8 cellular contexts compared by ENCODE assay signal in genomic region chr17:16013943-16014407, GRCh38. TPM values are rescaled to one million over a fixed set of nuclear protein-coding genes. Genes with fewer than 3 reads are reported as not detected.
DNase-seq lines count a peak whose midpoint lies in the region; ATAC-seq and TF ChIP-seq lines count a peak whose summit lies in the region.

No MANE protein-coding gene starts in this region.

- TF ChIP-seq EP300 in transverse colon (IDR thresholded peaks at IDR 0.05; ENCODE audit: low read depth) = no peak

- peak; percentile 31 for DNase-seq in NCI-H510A treated with DMSO at 0.1 percent for 48 hours (lab: John Stamatoyannopoulos, UW)
- DNase-seq in NCI-H510A (lab: John Stamatoyannopoulos, UW) = no peak
- DNase-seq in amniotic stem cell (lab: John Stamatoyannopoulos, UW) = peak; percentile 28
- peak; percentile 12 for DNase-seq in iPS-NIHi11 (ENCODE audit: low spot score)
- DNase-seq in transverse colon = no peak
- no peak for DNase-seq in activated naive CD4-positive, alpha-beta T cell treated with anti-CD3 and anti-CD28 coated beads, Interleukin-2, amount 50 U/mL, for 16 hours

- peak overlapping the region in 1 of 4 donors; percentile 7 for H3K27ac ChIP-seq in transverse colon

- TF ChIP-seq CTCF in transverse colon (IDR thresholded peaks at IDR 0.05) = peak; percentile 42 to 60 (median 46)

- no peak overlapping the region for H3K4me3 ChIP-seq in transverse colon

- peaks cover 0 to 41% (median 2%) of the 10 kb centered on the region in 4 donors for H3K36me3 ChIP-seq in transverse colon

- 46 to 63% methylated on average over 2 to 3 of the region's 3 CpGs for WGBS in transverse colon (ENCODE audit: low coverage in 1 of 2), 2 donors

- no peaks in the 10 kb centered on the region for H3K9me3 ChIP-seq in transverse colon

- peaks cover 0 to 20% (median 9%) of the 10 kb centered on the region in 4 donors for H3K4me1 ChIP-seq in transverse colon

- no peak for TF ChIP-seq POLR2A in transverse colon (IDR thresholded peaks at IDR 0.05)

- H3K27me3 ChIP-seq in transverse colon = no peaks in the 10 kb centered on the region

- no peak for ATAC-seq in GM21390 (IDR thresholded peaks at IDR 0.05; ENCODE audit: unreplicated experiment)
- no peak for ATAC-seq in GM21447 (IDR thresholded peaks at IDR 0.05; ENCODE audit: unreplicated experiment)

- in situ Hi-C loops in transverse colon (cut with MboI; ENCODE audit: low pct_ligation_motif_present in 1 of 4, low pct_unique_long_range_greater_than_20kb in 1 of 4, low sequenced_read_pairs in 3 of 4) = loop anchor here in 1 of 4 donors (25.0 kb wide), 1 partner anchor 98 kb away; no protein-coding TSS in a partner anchor

- intact Hi-C loops in transverse colon (cut with DNase I; ENCODE audit: low total_unique reads) = no loop called here

RNA-seq across cellular contexts. Expression of gene TTC19, which starts 14.4 kb away (rescaled TPM):
- 100 to 1,000 TPM in 3 of 4 donors, 10 to 100 TPM in 1; 65.3 to 371 (median 187) TPM for total RNA-seq in transverse colon

RNA-seq across cellular contexts. Expression of gene ZSWIM7, which starts 14.5 kb away (rescaled TPM):
- total RNA-seq in transverse colon = 10 to 100 TPM in 3 of 4 donors, 1 to 10 TPM in 1; 3.6 to 19.5 (median 18.6) TPM

Comparison
In these comparisons a context has a peak if more than half of its experiments do, and no peak if none do; other contexts are left out.
1. DNase-seq: peak in NCI-H510A treated with DMSO at 0.1 percent for 48 hours (single experiment), amniotic stem cell (single experiment) and iPS-NIHi11 (single experiment); none in NCI-H510A (single experiment), transverse colon (single experiment) and activated naive CD4-positive, alpha-beta T cell treated with anti-CD3 and anti-CD28 coated beads, Interleukin-2, amount 50 U/mL, for 16 hours (single experiment).